ENCODE assay signal across 1 cellular context in genomic region chr2:218658671-218659257, GRCh38.
TF ChIP-seq lines count a peak whose summit lies in the region.

No MANE protein-coding gene starts in this region.

TF ChIP-seq in HepG2, 621 proteins besides CTCF, POLR2A, EP300 and RAD21 (continued from another document and continues in another):
- no peak for TF ChIP-seq PBX2 (CRISPR knock-in tag; IDR thresholded peaks at IDR 0.05)
- no peak for TF ChIP-seq ZNF703 (CRISPR knock-in tag; IDR thresholded peaks at IDR 0.05; ENCODE audit: borderline replicate concordance)
- TF ChIP-seq SIN3A (IDR thresholded peaks at IDR 0.05; ENCODE audit: borderline replicate concordance, low read depth, low read length), result 0 out of 2 replicates have a peak, but pooled peaks have one; percentile 19
- no peak for TF ChIP-seq ZNF577 (CRISPR knock-in tag; IDR thresholded peaks at IDR 0.05; ENCODE audit: borderline replicate concordance, low read depth)
- TF ChIP-seq CCAR2 (optimal IDR thresholded peaks at IDR 0.05; ENCODE audit: low read depth, low read length), result no peak
- no peak for TF ChIP-seq CBFB (CRISPR knock-in tag; IDR thresholded peaks at IDR 0.05)
- no peak for TF ChIP-seq ZNF160 (CRISPR knock-in tag; IDR thresholded peaks at IDR 0.05)
- TF ChIP-seq REPIN1 (CRISPR knock-in tag; IDR thresholded peaks at IDR 0.05; ENCODE audit: borderline replicate concordance, low read depth), result peak; percentile 13; the same call in 1 of the 2 replicates
- TF ChIP-seq ATF6 (CRISPR knock-in tag; conservative IDR thresholded peaks at IDR 0.05), result 0 out of 2 replicates have a peak, but pooled peaks have one; percentile 11
- TF ChIP-seq SOX5 (CRISPR knock-in tag; IDR thresholded peaks at IDR 0.05; ENCODE audit: borderline replicate concordance), result peak; percentile 9; the same call in 1 of the 2 replicates
- no peak for TF ChIP-seq ZNF644 (CRISPR knock-in tag; IDR thresholded peaks at IDR 0.05; ENCODE audit: low read depth)
- TF ChIP-seq ZNF557 (CRISPR knock-in tag; IDR thresholded peaks at IDR 0.05), result no peak
- no peak for TF ChIP-seq CREB3 (CRISPR knock-in tag; IDR thresholded peaks at IDR 0.05)
- TF ChIP-seq ZNF280D (CRISPR knock-in tag; IDR thresholded peaks at IDR 0.05), result no peak
- peak; percentile 41; the same call in 1 of the 2 replicates for TF ChIP-seq ZNF569 (CRISPR knock-in tag; IDR thresholded peaks at IDR 0.05; ENCODE audit: borderline replicate concordance)
- TF ChIP-seq MEIS1 (CRISPR knock-in tag; IDR thresholded peaks at IDR 0.05; ENCODE audit: borderline replicate concordance), result no peak
- TF ChIP-seq AHDC1 (CRISPR knock-in tag; IDR thresholded peaks at IDR 0.05; ENCODE audit: borderline replicate concordance), result 0 out of 2 replicates have a peak, but pooled peaks have one; percentile 8
- no peak for TF ChIP-seq PITX1 (CRISPR knock-in tag; IDR thresholded peaks at IDR 0.05)
- 0 out of 2 replicates have a peak, but pooled peaks have one; percentile 3 for TF ChIP-seq RFXANK (CRISPR knock-in tag; IDR thresholded peaks at IDR 0.05)
- 0 out of 2 replicates have a peak, but pooled peaks have one; percentile 72 for TF ChIP-seq ZNF674 (CRISPR knock-in tag; IDR thresholded peaks at IDR 0.05; ENCODE audit: low read depth)
- no peak for TF ChIP-seq ZFP37 (CRISPR knock-in tag; IDR thresholded peaks at IDR 0.05; ENCODE audit: borderline replicate concordance)
- no peak for TF ChIP-seq PHB2 (IDR thresholded peaks at IDR 0.05; ENCODE audit: partially characterized antibody)
- TF ChIP-seq ZC3H13 (CRISPR knock-in tag; IDR thresholded peaks at IDR 0.05), result no peak
- TF ChIP-seq ZFP1 (CRISPR knock-in tag; IDR thresholded peaks at IDR 0.05), result no peak
- no peak for TF ChIP-seq PBX3 (CRISPR knock-in tag; IDR thresholded peaks at IDR 0.05; ENCODE audit: borderline replicate concordance)
- TF ChIP-seq ZMAT3 (CRISPR knock-in tag; conservative IDR thresholded peaks at IDR 0.05), result no peak
- TF ChIP-seq NFE2L2 (IDR thresholded peaks at IDR 0.05; ENCODE audit: low read length), result no peak
- TF ChIP-seq ZNF788 (CRISPR knock-in tag; IDR thresholded peaks at IDR 0.05; ENCODE audit: borderline replicate concordance), result 0 out of 2 replicates have a peak, but pooled peaks have one; percentile 17
- TF ChIP-seq PHF20 (CRISPR knock-in tag; IDR thresholded peaks at IDR 0.05), result no peak
- TF ChIP-seq DR1 (CRISPR knock-in tag; IDR thresholded peaks at IDR 0.05), result no peak
- 0 out of 2 replicates have a peak, but pooled peaks have one; percentile 32 for TF ChIP-seq ZNF280B (CRISPR knock-in tag; IDR thresholded peaks at IDR 0.05; ENCODE audit: borderline replicate concordance)
- TF ChIP-seq CEBPG (CRISPR knock-in tag; IDR thresholded peaks at IDR 0.05), result no peak
- no peak for TF ChIP-seq ZMAT5 (CRISPR knock-in tag; IDR thresholded peaks at IDR 0.05; ENCODE audit: borderline replicate concordance, low read depth)
- TF ChIP-seq ZSCAN31 (CRISPR knock-in tag; IDR thresholded peaks at IDR 0.05; ENCODE audit: low read depth), result no peak
- TF ChIP-seq AFF4 (CRISPR knock-in tag; IDR thresholded peaks at IDR 0.05), result no peak
- TF ChIP-seq THAP8 (CRISPR knock-in tag; IDR thresholded peaks at IDR 0.05; ENCODE audit: borderline replicate concordance), result no peak
- no peak for TF ChIP-seq ZNF34 (CRISPR knock-in tag; IDR thresholded peaks at IDR 0.05; ENCODE audit: borderline replicate concordance)
